Comparison of ENCODE assay signal across 8 cellular contexts in genomic region chr6:32796848-32797776, GRCh38. TPM values are rescaled to one million over a fixed set of nuclear protein-coding genes. Genes with fewer than 3 reads are reported as not detected.
DNase-seq lines count a peak whose midpoint lies in the region; ATAC-seq, FAIRE-seq and TF ChIP-seq lines count a peak whose summit lies in the region.

No MANE protein-coding gene starts in this region.

- H3K27me3 ChIP-seq in DOHH2 (ENCODE audit: control insufficient read depth, low read length) (no peaks in the 10 kb centered on the region), adrenal gland (peaks cover 32% of the 10 kb centered on the region), psoas muscle (ENCODE audit: insufficient read depth in 3 of 3, low read length in 2 of 3) (peaks cover 0 to 59% (median 2%) of the 10 kb centered on the region in 3 donors)

- in situ Hi-C loops in KBM-7 (cut with MboI; ENCODE audit: low pct_unique_long_range_greater_than_20kb, low sequenced_read_pairs) = loop anchor here (25.0 kb wide), 1 partner anchor 385 kb away; the partner anchor contains the start of gene BTNL2

- H3K4me3 ChIP-seq in DOHH2 (ENCODE audit: low read length) (peak overlapping the region; percentile 59), adrenal gland (peak overlapping the region in 1 of 4 donors; percentile 12), psoas muscle (peak overlapping the region; percentile 41)

- 7 to 11% (median 8%) methylated on average over 28 to 30 of the region's 30 CpGs for WGBS in adrenal gland, 4 donors
- 10 to 12% (median 11%) methylated on average over 30 of the region's 30 CpGs for WGBS in psoas muscle, 3 donors

- TF ChIP-seq CTCF in DOHH2 (IDR thresholded peaks at IDR 0.05; ENCODE audit: low read depth, low read length, poor library complexity, severe bottlenecking) (peak; percentile 92), adrenal gland (IDR thresholded peaks at IDR 0.05) (peak; percentile 85 to 91 (median 88)), psoas muscle (IDR thresholded peaks at IDR 0.05) (peak; percentile 91)

- H3K27ac ChIP-seq in DOHH2 (ENCODE audit: low read depth, low read length) (peak overlapping the region; percentile 65), adrenal gland (no peak overlapping the region), psoas muscle (no peak overlapping the region)

- FAIRE-seq in urothelium cell line (lab: Jason Lieb, UNC) = no peak

- no peak for TF ChIP-seq POLR2A in adrenal gland (IDR thresholded peaks at IDR 0.05)

- no peaks in the 10 kb centered on the region for H3K9me2 ChIP-seq in DOHH2 (replicated peaks; ENCODE audit: control insufficient read depth, low read length)

- H4K20me1 ChIP-seq in DOHH2 (ENCODE audit: control insufficient read depth, insufficient read depth, low read depth, low read length) = no peaks in the 10 kb centered on the region

- intact Hi-C loops in adrenal gland (cut with DNase I) (loop anchor here (5.0 to 10.0 kb wide), 4 partner anchors 90 to 552 kb away; no protein-coding TSS in a partner anchor), left ventricle myocardium superior (cut with micrococcal nuclease) (loop anchor here (10.0 kb wide), 1 partner anchor 382 kb away; no protein-coding TSS in a partner anchor), psoas muscle (cut with DNase I) (loop anchor here (1.0 to 5.0 kb wide), 3 partner anchors 381 to 550 kb away; no protein-coding TSS in a partner anchor)

- no peaks in the 10 kb centered on the region for H3K79me2 ChIP-seq in DOHH2 (ENCODE audit: control insufficient read depth, low read length)

- H3K9me3 ChIP-seq in DOHH2 (ENCODE audit: control insufficient read depth, insufficient read depth, low read length) (peaks cover 5% of the 10 kb centered on the region; the same call in 1 of the 2 replicates), adrenal gland (replicated peaks in 1 of 3) (no peaks in the 10 kb centered on the region), psoas muscle (no peaks in the 10 kb centered on the region)

- H3K4me2 ChIP-seq in DOHH2 (ENCODE audit: low read length) = peak overlapping the region; percentile 66

- peaks cover 52% of the 10 kb centered on the region for H3K4me1 ChIP-seq in DOHH2 (ENCODE audit: control insufficient read depth, low read length)
- no peaks in the 10 kb centered on the region for H3K4me1 ChIP-seq in adrenal gland (replicated peaks in 1 of 2)
- no peaks in the 10 kb centered on the region for H3K4me1 ChIP-seq in psoas muscle

- DNase-seq in KBM-7 (peak; percentile 93), T-helper 1 cell (peak; percentile 39 to 81 (median 64)), adrenal gland (peak; percentile 48 to 91 (median 76)), left ventricle myocardium superior (peak; percentile 85), psoas muscle (peak; percentile 69 to 81), urothelium cell line (ENCODE audit: low spot score) (peak; percentile 68)

- ATAC-seq in left ventricle myocardium superior (peak; percentile 76), psoas muscle (peak; percentile 68 to 89 (median 70)), GM18502 (IDR thresholded peaks at IDR 0.05; ENCODE audit: poor library complexity, unreplicated experiment) (no peak)

- H3K36me3 ChIP-seq in DOHH2 (ENCODE audit: control insufficient read depth, low read length) (no peaks in the 10 kb centered on the region), adrenal gland (replicated peaks in 1 of 2) (no peaks in the 10 kb centered on the region), psoas muscle (ENCODE audit: insufficient read depth in 1 of 2, low read depth in 1 of 2) (no peaks in the 10 kb centered on the region)

- no peaks in the 10 kb centered on the region for H3F3A ChIP-seq in DOHH2 (ENCODE audit: control insufficient read depth, insufficient read depth)

RNA-seq across cellular contexts. Expression of gene HLA-DOB, which starts 19.7 kb away (rescaled TPM):
- total RNA-seq in adrenal gland = under 1 TPM in 5 of 8 donors, not detected in 3; 0.28 to 0.69 (median 0.61) TPM
- 1 to 10 TPM in 1 of 3 donors, under 1 TPM in 2; 0.71 to 1.6 (median 0.99) TPM for polyA plus RNA-seq in adrenal gland
- 0.32 TPM for total RNA-seq in left ventricle myocardium superior
- total RNA-seq in psoas muscle = under 1 TPM in 1 of 4 donors, not detected in 3; 0.21 TPM
- polyA plus RNA-seq in psoas muscle = under 1 TPM; 0.10 to 0.25 (median 0.18) TPM

RNA-seq across cellular contexts. Expression of gene HLA-DQB2, which starts 33.8 kb away (rescaled TPM):
- total RNA-seq in adrenal gland = 10 to 100 TPM in 2 of 8 donors, 1 to 10 TPM in 3, under 1 TPM in 2, not detected in 1; 0.78 to 19.1 (median 3.1) TPM
- polyA plus RNA-seq in adrenal gland = under 1 TPM in 1 of 3 donors, not detected in 2; 0.31 TPM
- 3.3 TPM for total RNA-seq in left ventricle myocardium superior
- 1 to 10 TPM in 2 of 4 donors, under 1 TPM in 1, not detected in 1; 0.38 to 1.2 (median 1.2) TPM for total RNA-seq in psoas muscle
- polyA plus RNA-seq in psoas muscle = not detected

RNA-seq across cellular contexts. Expression of gene TAP2, which starts 41.4 kb away (rescaled TPM):
- 10 to 100 TPM in 6 of 8 donors, 1 to 10 TPM in 2; 4.8 to 48.0 (median 29.5) TPM for total RNA-seq in adrenal gland
- 10 to 100 TPM; 20.5 to 24.3 (median 21.5) TPM for polyA plus RNA-seq in adrenal gland
- 20.8 TPM for total RNA-seq in left ventricle myocardium superior
- total RNA-seq in psoas muscle = 10 to 100 TPM; 13.6 to 18.5 (median 16.5) TPM
- polyA plus RNA-seq in psoas muscle = 10 to 100 TPM in 1 of 3 donors, 1 to 10 TPM in 2; 7.6 to 16.6 (median 7.7) TPM

RNA-seq across cellular contexts. Expression of gene PSMB8, which starts 46.7 kb away (rescaled TPM):
- total RNA-seq in adrenal gland = 100 to 1,000 TPM in 1 of 8 donors, 10 to 100 TPM in 7; 67.5 to 114 (median 88.1) TPM
- polyA plus RNA-seq in adrenal gland = 100 to 1,000 TPM in 2 of 3 donors, 10 to 100 TPM in 1; 63.0 to 195 (median 137) TPM
- 16.2 TPM for total RNA-seq in left ventricle myocardium superior
- 10 to 100 TPM in 3 of 4 donors, 1 to 10 TPM in 1; 7.0 to 10.8 (median 10.2) TPM for total RNA-seq in psoas muscle
- polyA plus RNA-seq in psoas muscle = 10 to 100 TPM in 2 of 3 donors, 1 to 10 TPM in 1; 7.7 to 19.2 (median 14.2) TPM

RNA-seq across cellular contexts. Expression of gene HLA-DQA2, which starts 55.9 kb away (rescaled TPM):
- 10 to 100 TPM in 1 of 8 donors, 1 to 10 TPM in 6, under 1 TPM in 1; 0.47 to 17.8 (median 2.4) TPM for total RNA-seq in adrenal gland
- polyA plus RNA-seq in adrenal gland = 1 to 10 TPM in 1 of 3 donors, not detected in 2; 3.0 TPM
- total RNA-seq in left ventricle myocardium superior = 2.7 TPM
- 1 to 10 TPM in 1 of 4 donors, under 1 TPM in 2, not detected in 1; 0.16 to 1.8 (median 0.99) TPM for total RNA-seq in psoas muscle
- polyA plus RNA-seq in psoas muscle = not detected
